8 cellular contexts compared by ENCODE assay signal in genomic region chr6:53065266-53066058, GRCh38. TPM values are rescaled to one million over a fixed set of nuclear protein-coding genes. Genes with fewer than 3 reads are reported as not detected.
A peak's percentile ranks its signal among the peaks of the same experiment; 100 is the strongest.
DNase-seq lines count a peak whose midpoint lies in the region; ATAC-seq and TF ChIP-seq lines count a peak whose summit lies in the region.

Gene FBXO9, plus strand, starts transcription at chr6:53065404. Its CDS starts 386 bp downstream, at chr6:53065790.

- H3K36me3 ChIP-seq in Karpas-422 (ENCODE audit: insufficient read depth, low read length): no peaks in the 10 kb centered on the region; the same call in 1 of the 2 replicates
- H3K36me3 ChIP-seq in iPS-18a (ENCODE audit: control insufficient read depth, low read depth, low read length): no peaks in the 10 kb centered on the region
- no peaks in the 10 kb centered on the region for H3K36me3 ChIP-seq in skeletal muscle satellite cell (ENCODE audit: insufficient read depth, low read length)

- peaks cover 6% of the 10 kb centered on the region; the same call in 1 of the 2 replicates for H4K20me1 ChIP-seq in Karpas-422 (ENCODE audit: insufficient read depth, low read depth, low read length)

- H3K27ac ChIP-seq in Karpas-422 (ENCODE audit: low read length): peak within 1 kb of the TSS; percentile 59
- no peak within 1 kb of the TSS for H3K27ac ChIP-seq in iPS-18a (ENCODE audit: low read length)

- H3K4me2 ChIP-seq in Karpas-422 (ENCODE audit: low read depth, low read length, poor library complexity, severe bottlenecking) (peak within 1 kb of the TSS; percentile 71), skeletal muscle satellite cell (ENCODE audit: low read length) (peak within 1 kb of the TSS; percentile 89)

- ATAC-seq in GM21786 (IDR thresholded peaks at IDR 0.05; ENCODE audit: unreplicated experiment): peak; percentile 31

- peak within 1 kb of the TSS; percentile 87 for H3K4me3 ChIP-seq in GM08714 (ENCODE audit: low read length)
- H3K4me3 ChIP-seq in Karpas-422 (ENCODE audit: low read length): peak within 1 kb of the TSS; percentile 95
- H3K4me3 ChIP-seq in astrocyte of the cerebellum (ENCODE audit: low read depth, low read length): peak within 1 kb of the TSS; percentile 83
- H3K4me3 ChIP-seq in iPS-18a (ENCODE audit: low read length): peak within 1 kb of the TSS; percentile 100
- peak within 1 kb of the TSS; percentile 85 for H3K4me3 ChIP-seq in skeletal muscle satellite cell (ENCODE audit: low read length)

- H3K4me1 ChIP-seq in Karpas-422 (ENCODE audit: low read length): peaks cover 46% of the 10 kb centered on the region
- peaks cover 10% of the 10 kb centered on the region for H3K4me1 ChIP-seq in iPS-18a (ENCODE audit: control insufficient read depth, low read depth, low read length)
- H3K4me1 ChIP-seq in skeletal muscle satellite cell (ENCODE audit: control insufficient read depth, insufficient read depth, low read length): peaks cover 17% of the 10 kb centered on the region

- peak within 1 kb of the TSS; percentile 94 for H3K9ac ChIP-seq in Karpas-422 (ENCODE audit: low read length)
- peak within 1 kb of the TSS; percentile 80 for H3K9ac ChIP-seq in iPS-18a (ENCODE audit: low read length)
- H3K9ac ChIP-seq in skeletal muscle satellite cell (ENCODE audit: low read depth, low read length): peak within 1 kb of the TSS; percentile 92

- H3K27me3 ChIP-seq in Karpas-422 (ENCODE audit: low read length) (no peaks in the 10 kb centered on the region), iPS-18a (ENCODE audit: control insufficient read depth, insufficient read depth, low read length) (peaks cover 10% of the 10 kb centered on the region), skeletal muscle satellite cell (ENCODE audit: control insufficient read depth, insufficient read depth, low read length) (no peaks in the 10 kb centered on the region)

- DNase-seq in Karpas-422 (peak; percentile 86), astrocyte of the cerebellum (ENCODE audit: low read depth) (no peak), OCI-M2 (lab: John Stamatoyannopoulos, UW; ENCODE audit: unreplicated experiment) (no peak)

- in situ Hi-C loops in astrocyte of the cerebellum (cut with HindIII; ENCODE audit: low sequenced_read_pairs): no loop called here

- H3K9me2 ChIP-seq in Karpas-422 (replicated peaks; ENCODE audit: insufficient read depth, low read length): no peaks in the 10 kb centered on the region

- TF ChIP-seq CTCF in astrocyte of the cerebellum (IDR thresholded peaks at IDR 0.05; ENCODE audit: low read depth, low read length, missing control alignments): no peak

- peaks cover 46% of the 10 kb centered on the region for H3K79me2 ChIP-seq in Karpas-422 (ENCODE audit: low read length)

- H2AFZ ChIP-seq in Karpas-422 (ENCODE audit: low read length): peak within 1 kb of the TSS; percentile 65

- intact Hi-C loops in T-helper 2 cell treated with Interferon-gamma antibody and Interleukin-4, amounts not matched to agents 100 ng/mL and 5 ng/mL, for 36 hours (cut with micrococcal nuclease): loop anchor here (1.0 to 2.0 kb wide), 5 partner anchors 419 to 780 kb away; partner anchors contain the start of genes LRRC1 and TRAM2

- H3K9me3 ChIP-seq in Karpas-422 (ENCODE audit: low read length): no peaks in the 10 kb centered on the region
- no peaks in the 10 kb centered on the region for H3K9me3 ChIP-seq in iPS-18a (ENCODE audit: control insufficient read depth, low read depth, low read length)
- H3K9me3 ChIP-seq in skeletal muscle satellite cell (replicated peaks; ENCODE audit: low read length): no peaks in the 10 kb centered on the region

RNA-seq across cellular contexts. Expression of gene FBXO9, which starts in this region (rescaled TPM):
- 41.5 and 51.0 TPM in 2 replicates for total RNA-seq in Karpas-422 (2014; rRNA removed; shearing (Covaris generic); ENCODE audit: low replicate concordance)
- total RNA-seq in T-helper 2 cell treated with Interferon-gamma antibody and Interleukin-4, amounts not matched to agents 100 ng/mL and 5 ng/mL, for 36 hours: 69.0 and 73.5 TPM in 2 replicates
- total RNA-seq in skeletal muscle satellite cell (2012; rRNA removed): 39.5 and 41.1 TPM in 2 replicates
